Comparison of ENCODE assay signal across 24 cellular contexts in the genomic region with DNA sequence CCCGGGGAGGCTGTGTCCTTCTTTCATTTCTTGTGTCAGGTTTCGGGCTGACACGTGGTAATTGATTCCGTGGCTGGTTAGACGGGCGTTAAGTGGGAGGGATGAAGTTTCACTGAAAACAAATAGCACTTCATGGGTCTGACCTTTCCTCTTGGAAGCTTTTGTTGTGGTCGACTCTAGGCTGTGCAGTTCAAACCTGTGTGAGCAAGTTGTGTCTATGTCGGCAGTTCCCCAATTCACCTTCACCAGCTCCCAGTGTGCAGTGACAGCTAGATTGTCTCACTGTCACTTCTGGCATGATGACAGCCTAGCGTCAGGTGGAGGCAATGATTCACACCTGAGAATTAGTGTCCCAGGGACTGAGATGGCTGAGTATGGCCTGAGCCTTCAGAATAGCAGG.
"Had no signal": no experiment of that assay in that cellular context is flagged by ENCODE, and none has a peak within 500 bp of the region (broad histone marks: within the 10 kb centered on the region; RNA-seq: fewer than 3 reads in every experiment).

No MANE protein-coding gene starts in this region.

- H3K9me3 ChIP-seq: adrenal gland, ascending aorta, esophagus muscularis mucosa, left ventricle myocardium inferior, testis, transverse colon had no signal

- ATAC-seq: effector memory CD8-positive, alpha-beta T cell; foreskin keratinocyte; naive thymus-derived CD8-positive, alpha-beta T cell; sciatic nerve; stimulated activated naive CD8-positive, alpha-beta T cell treated with anti-CD3 and anti-CD28 coated beads, Interleukin-15, Interleukin-2, amounts not matched to agents 100 U/mL and 50 U/mL, for 24 hours had no signal

- DNase-seq: activated CD4-positive, alpha-beta T cell treated with anti-CD3 and anti-CD28 coated beads for 4 hours; activated CD4-positive, alpha-beta T cell treated with anti-CD3 and anti-CD28 coated beads, Interleukin-2, amount 50 U/mL, for 4 hours; activated CD8-positive, alpha-beta memory T cell treated with anti-CD3 and anti-CD28 coated beads for 24 hours; activated effector memory CD4-positive, alpha-beta T cell treated with anti-CD3 and anti-CD28 coated beads, Interleukin-2, amount 50 U/mL, for 16 hours; activated naive CD4-positive, alpha-beta T cell treated with anti-CD3 and anti-CD28 coated beads for 36 hours; activated naive CD8-positive, alpha-beta T cell treated with anti-CD3 and anti-CD28 coated beads for 36 hours; adrenal gland; effector memory CD8-positive, alpha-beta T cell; foreskin keratinocyte; kidney glomerular epithelial cell; left ventricle myocardium inferior; naive thymus-derived CD8-positive, alpha-beta T cell; stimulated activated CD4-positive, alpha-beta T cell treated with anti-CD3 and anti-CD28 coated beads, Interleukin-12 subunit alpha, Interleukin-12 subunit beta, amount 100 ng/mL, for 4 hours; stimulated activated CD4-positive, alpha-beta T cell treated with anti-CD3 and anti-CD28 coated beads, Interleukin-4, amount 100 ng/mL, for 1 hour; stimulated activated naive CD8-positive, alpha-beta T cell treated with anti-CD3 and anti-CD28 coated beads, Interleukin-15, Interleukin-2, amounts not matched to agents 100 U/mL and 50 U/mL, for 24 hours; T-helper 9 cell; testis; transverse colon had no signal

- H3K36me3 ChIP-seq: adrenal gland, ascending aorta, esophagus muscularis mucosa, left ventricle myocardium inferior, transverse colon had no signal

- H3K4me1 ChIP-seq: adrenal gland, ascending aorta, esophagus muscularis mucosa, foreskin keratinocyte, left ventricle myocardium inferior, testis, transverse colon had no signal

- H3K27ac ChIP-seq: adrenal gland, ascending aorta, coronary artery, esophagus muscularis mucosa, foreskin keratinocyte, left ventricle myocardium inferior, skin epidermis, testis, transverse colon, VCaP had no signal

- H3K27me3 ChIP-seq: ascending aorta, foreskin keratinocyte, testis, transverse colon had no signal

- H3K4me3 ChIP-seq: adrenal gland, ascending aorta, coronary artery, esophagus muscularis mucosa, left ventricle myocardium inferior, skin epidermis, testis, transverse colon had no signal
